ENCODE assay signal across 18 cellular contexts in genomic region chr2:145800201-145801091, GRCh38.
A peak's percentile ranks its signal among the peaks of the same experiment; 100 is the strongest.
DNase-seq lines count a peak whose midpoint lies in the region; ATAC-seq, FAIRE-seq and TF ChIP-seq lines count a peak whose summit lies in the region.
"Had no signal": no experiment of that assay in that cellular context is flagged by ENCODE, and none has a peak within 500 bp of the region (broad histone marks: within the 10 kb centered on the region; RNA-seq: fewer than 3 reads in every experiment).

No MANE protein-coding gene starts in this region.

- H3K9me3 Mint-ChIP-seq in type B pancreatic cell: peaks cover 4% of the 10 kb centered on the region
- no peaks in the 10 kb centered on the region for H3K9me3 Mint-ChIP-seq in natural killer cell
- H3K9me3 Mint-ChIP-seq in activated T-cell treated with anti-CD3 and anti-CD28 coated beads, Interleukin-2, amount 50 U/mL, for 24 hours: no peaks in the 10 kb centered on the region
- H3K9me3 Mint-ChIP-seq: activated naive CD8-positive, alpha-beta T cell treated with anti-CD3 and anti-CD28 coated beads, Interleukin-2, amount 50 U/mL, for 24 hours had no signal

- H3K27ac ChIP-seq in foreskin keratinocyte (no peak overlapping the region), kidney (ENCODE audit: low read depth in 2 of 2, low read length in 2 of 2) (no peak overlapping the region)
- H3K27ac ChIP-seq: dorsolateral prefrontal cortex, heart left ventricle, ovary had no signal

- H3K27me3 Mint-ChIP-seq in type B pancreatic cell: no peaks in the 10 kb centered on the region
- no peaks in the 10 kb centered on the region for H3K27me3 Mint-ChIP-seq in natural killer cell (ENCODE audit: low read depth in 2 of 2)
- no peaks in the 10 kb centered on the region for H3K27me3 Mint-ChIP-seq in activated T-cell treated with anti-CD3 and anti-CD28 coated beads, Interleukin-2, amount 50 U/mL, for 24 hours
- H3K27me3 Mint-ChIP-seq: activated naive CD8-positive, alpha-beta T cell treated with anti-CD3 and anti-CD28 coated beads, Interleukin-2, amount 50 U/mL, for 24 hours had no signal

- no peaks in the 10 kb centered on the region for H3K9me3 ChIP-seq in kidney (ENCODE audit: control insufficient read depth in 1 of 2, low read length in 2 of 2)
- H3K9me3 ChIP-seq: heart left ventricle, ovary had no signal

- TF ChIP-seq CTCF in foreskin keratinocyte (conservative IDR thresholded peaks at IDR 0.05): no peak
- TF ChIP-seq CTCF in type B pancreatic cell (conservative IDR thresholded peaks at IDR 0.05): no peak
- no peak for TF ChIP-seq CTCF in natural killer cell (IDR thresholded peaks at IDR 0.05)
- TF ChIP-seq CTCF in kidney (IDR thresholded peaks at IDR 0.05; ENCODE audit: borderline replicate concordance, extremely low read depth, insufficient read depth): no peak

- H3K4me1 ChIP-seq in foreskin keratinocyte (peaks cover 16% of the 10 kb centered on the region), kidney (ENCODE audit: control insufficient read depth in 1 of 2, insufficient read depth in 1 of 2, low read depth in 1 of 2, low read length in 2 of 2) (no peaks in the 10 kb centered on the region)
- H3K4me1 ChIP-seq: heart left ventricle had no signal

- H3K4me3 Mint-ChIP-seq in type B pancreatic cell (peak overlapping the region; percentile 31), natural killer cell (no peak overlapping the region)
- H3K4me3 Mint-ChIP-seq in activated T-cell treated with anti-CD3 and anti-CD28 coated beads, Interleukin-2, amount 50 U/mL, for 24 hours: no peak overlapping the region
- H3K4me3 Mint-ChIP-seq: activated naive CD8-positive, alpha-beta T cell treated with anti-CD3 and anti-CD28 coated beads, Interleukin-2, amount 50 U/mL, for 24 hours had no signal

- no peaks in the 10 kb centered on the region for H3K27me3 ChIP-seq in foreskin keratinocyte
- H3K27me3 ChIP-seq: dorsolateral prefrontal cortex, heart left ventricle, ovary had no signal

- H3K4me1 Mint-ChIP-seq in type B pancreatic cell (ENCODE audit: unreplicated experiment) (peaks cover 11% of the 10 kb centered on the region), natural killer cell (no peaks in the 10 kb centered on the region)
- no peaks in the 10 kb centered on the region for H3K4me1 Mint-ChIP-seq in activated T-cell treated with anti-CD3 and anti-CD28 coated beads, Interleukin-2, amount 50 U/mL, for 24 hours (ENCODE audit: low read depth)
- H3K4me1 Mint-ChIP-seq: activated naive CD8-positive, alpha-beta T cell treated with anti-CD3 and anti-CD28 coated beads, Interleukin-2, amount 50 U/mL, for 24 hours had no signal

- ATAC-seq in foreskin keratinocyte: peak; percentile 80
- no peak for ATAC-seq in natural killer cell
- ATAC-seq: activated naive CD8-positive, alpha-beta T cell treated with anti-CD3 and anti-CD28 coated beads, Interleukin-2, amount 50 U/mL, for 24 hours; heart left ventricle had no signal

- intact Hi-C loops in natural killer cell (cut with micrococcal nuclease) (no loop called here), kidney (cut with DNase I) (no loop called here)

- H3K4me3 ChIP-seq in kidney (ENCODE audit: low read length in 2 of 2): no peak overlapping the region
- H3K4me3 ChIP-seq: dorsolateral prefrontal cortex, heart left ventricle, ovary had no signal

- H3K36me3 ChIP-seq in kidney (ENCODE audit: control insufficient read depth in 1 of 2, insufficient read depth in 2 of 2, low read length in 2 of 2): no peaks in the 10 kb centered on the region
- H3K36me3 ChIP-seq: heart left ventricle, ovary had no signal

- no peak overlapping the region for H3K27ac Mint-ChIP-seq in type B pancreatic cell
- no peak overlapping the region for H3K27ac Mint-ChIP-seq in natural killer cell
- H3K27ac Mint-ChIP-seq in activated T-cell treated with anti-CD3 and anti-CD28 coated beads, Interleukin-2, amount 50 U/mL, for 24 hours: no peak overlapping the region
- H3K27ac Mint-ChIP-seq: activated naive CD8-positive, alpha-beta T cell treated with anti-CD3 and anti-CD28 coated beads, Interleukin-2, amount 50 U/mL, for 24 hours had no signal

- H3K36me3 Mint-ChIP-seq in type B pancreatic cell (no peaks in the 10 kb centered on the region), natural killer cell (no peaks in the 10 kb centered on the region)
- H3K36me3 Mint-ChIP-seq in activated T-cell treated with anti-CD3 and anti-CD28 coated beads, Interleukin-2, amount 50 U/mL, for 24 hours (ENCODE audit: low read depth): no peaks in the 10 kb centered on the region

- H3K9ac ChIP-seq in kidney (ENCODE audit: low read length in 2 of 2): no peak overlapping the region

- DNase-seq in NCI-H82 (lab: John Stamatoyannopoulos, UW): peak; percentile 29
- DNase-seq in NCI-H82 treated with DMSO at 0.1 percent for 48 hours (lab: John Stamatoyannopoulos, UW; ENCODE audit: unreplicated experiment): no peak
- peak; percentile 69 for DNase-seq in NCI-H748 treated with DMSO at 0.1 percent for 48 hours (lab: John Stamatoyannopoulos, UW)
- peak; percentile 86 to 92 for DNase-seq in foreskin keratinocyte
- no peak for DNase-seq in type B pancreatic cell (ENCODE audit: extremely low spot score, unreplicated experiment)
- DNase-seq in natural killer cell: no peak
- DNase-seq in kidney: no peak
- DNase-seq in activated T-cell treated with anti-CD3 and anti-CD28 coated beads, Interleukin-2, amount 50 U/mL, for 24 hours: no peak
- DNase-seq: activated CD8-positive, alpha-beta memory T cell treated with anti-CD3 and anti-CD28 coated beads, Interleukin-2, amount 50 U/mL, for 4 hours; activated naive CD8-positive, alpha-beta T cell treated with anti-CD3 and anti-CD28 coated beads, Interleukin-2, amount 50 U/mL, for 24 hours; EL; HCEC 1CT; heart left ventricle; NCI-H2107; ovary had no signal

- FAIRE-seq in kidney (lab: Jason Lieb, UNC): no peak
- FAIRE-seq: TTC549, urothelium cell line had no signal

Comparison
In these comparisons a context has a peak if more than half of its experiments do, and no peak if none do; other contexts are left out.
1. DNase-seq: peak in NCI-H82 (single experiment), NCI-H748 treated with DMSO at 0.1 percent for 48 hours (single experiment) and foreskin keratinocyte (2 of 2); none in NCI-H82 treated with DMSO at 0.1 percent for 48 hours (single experiment), type B pancreatic cell (single experiment), natural killer cell (single experiment), kidney (single experiment) and activated T-cell treated with anti-CD3 and anti-CD28 coated beads, Interleukin-2, amount 50 U/mL, for 24 hours (single experiment).